Comparison of ENCODE assay signal across 22 cellular contexts in the genomic region with DNA sequence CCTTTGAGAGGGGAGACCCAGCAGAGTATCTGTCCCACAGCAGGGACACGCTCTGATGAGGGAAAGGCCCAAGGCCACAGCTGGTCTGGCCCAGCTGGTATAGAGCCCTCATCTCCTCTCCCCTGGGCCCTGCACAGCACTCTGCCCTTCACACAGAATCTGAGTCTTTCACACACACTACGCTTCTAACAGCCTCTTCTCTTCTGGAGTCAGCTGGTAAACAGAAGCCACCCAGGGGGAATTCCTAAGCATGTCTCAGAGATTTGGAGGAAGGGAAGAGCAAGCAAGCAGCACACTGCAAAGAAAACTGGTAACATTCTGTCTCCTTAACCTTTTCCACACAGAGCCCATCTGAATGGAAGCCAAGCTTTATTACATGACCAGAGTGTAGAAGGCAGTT.
DNase-seq lines count a peak whose midpoint lies in the region; ATAC-seq, FAIRE-seq and TF ChIP-seq lines count a peak whose summit lies in the region.
"Had no signal": no experiment of that assay in that cellular context is flagged by ENCODE, and none has a peak within 500 bp of the region (broad histone marks: within the 10 kb centered on the region; RNA-seq: fewer than 3 reads in every experiment).

No MANE protein-coding gene starts in this region.

- no peaks in the 10 kb centered on the region for H3K79me2 ChIP-seq in astrocyte (ENCODE audit: insufficient read depth, low read length)

- H3K4me1 ChIP-seq in astrocyte (ENCODE audit: insufficient read depth, low read length) = no peaks in the 10 kb centered on the region
- H3K4me1 ChIP-seq: A549, esophagus muscularis mucosa had no signal

- DNase-seq in activated naive CD8-positive, alpha-beta T cell treated with anti-CD3 and anti-CD28 coated beads, Interleukin-2, amount 50 U/mL, for 24 hours = no peak
- no peak for DNase-seq in activated naive CD8-positive, alpha-beta T cell treated with anti-CD3 and anti-CD28 coated beads for 36 hours
- peak; percentile 11 for DNase-seq in astrocyte (ENCODE audit: low read depth)
- no peak for DNase-seq in sciatic nerve (ENCODE audit: low spot score)
- no peak for DNase-seq in progenitor cell of endocrine pancreas (ENCODE audit: low spot score, unreplicated experiment)
- DNase-seq in NCI-H345 (lab: John Stamatoyannopoulos, UW) = no peak
- DNase-seq: activated CD4-positive, CD25-positive, alpha-beta regulatory T cell; activated gamma-delta T cell; DMS79; dorsolateral prefrontal cortex; heart right ventricle; islet precursor cell; NCI-H1105 had no signal

- no peak overlapping the region for H3K4me2 ChIP-seq in astrocyte (ENCODE audit: low read length)
- H3K4me2 ChIP-seq: A549 had no signal

- H3K4me1 Mint-ChIP-seq in activated naive CD8-positive, alpha-beta T cell treated with anti-CD3 and anti-CD28 coated beads, Interleukin-2, amount 50 U/mL, for 24 hours = no peaks in the 10 kb centered on the region
- H3K4me1 Mint-ChIP-seq in activated naive CD8-positive, alpha-beta T cell treated with anti-CD3 and anti-CD28 coated beads for 36 hours = no peaks in the 10 kb centered on the region
- H3K4me1 Mint-ChIP-seq in astrocyte (ENCODE audit: low read depth, unreplicated experiment) (peaks cover 13% of the 10 kb centered on the region), progenitor cell of endocrine pancreas (ENCODE audit: low read depth) (no peaks in the 10 kb centered on the region)
- H3K4me1 Mint-ChIP-seq: mesothelial cell of epicardium, neural crest cell had no signal

- TF ChIP-seq CTCF in astrocyte (IDR thresholded peaks at IDR 0.05; ENCODE audit: insufficient read depth, low read depth, low read length) (no peak), progenitor cell of endocrine pancreas (IDR thresholded peaks at IDR 0.05; ENCODE audit: unreplicated experiment) (no peak)

- H3K4me3 ChIP-seq in astrocyte (ENCODE audit: insufficient read depth, low read depth, low read length) = no peak overlapping the region
- H3K4me3 ChIP-seq: A549, dorsolateral prefrontal cortex, esophagus muscularis mucosa, heart right ventricle had no signal

- no peak for FAIRE-seq in astrocyte (lab: Jason Lieb, UNC)
- FAIRE-seq: A549, urothelium cell line had no signal

- H3K27me3 Mint-ChIP-seq in activated naive CD8-positive, alpha-beta T cell treated with anti-CD3 and anti-CD28 coated beads, Interleukin-2, amount 50 U/mL, for 24 hours = peaks cover 2% of the 10 kb centered on the region
- no peaks in the 10 kb centered on the region for H3K27me3 Mint-ChIP-seq in activated naive CD8-positive, alpha-beta T cell treated with anti-CD3 and anti-CD28 coated beads for 36 hours
- H3K27me3 Mint-ChIP-seq in astrocyte (ENCODE audit: low read depth, unreplicated experiment) = no peaks in the 10 kb centered on the region
- no peaks in the 10 kb centered on the region for H3K27me3 Mint-ChIP-seq in progenitor cell of endocrine pancreas
- H3K27me3 Mint-ChIP-seq: stimulated activated naive CD8-positive, alpha-beta T cell treated with anti-CD3 and anti-CD28 coated beads, Interleukin-15, Interleukin-2, amounts not matched to agents 100 ng/mL and 50 ng/mL, for 24 hours had no signal

- H3K36me3 ChIP-seq in astrocyte (ENCODE audit: insufficient read depth, low read length) = no peaks in the 10 kb centered on the region
- H3K36me3 ChIP-seq: esophagus muscularis mucosa, heart right ventricle had no signal

- H3K27ac Mint-ChIP-seq in activated naive CD8-positive, alpha-beta T cell treated with anti-CD3 and anti-CD28 coated beads, Interleukin-2, amount 50 U/mL, for 24 hours = no peak overlapping the region
- H3K27ac Mint-ChIP-seq in activated naive CD8-positive, alpha-beta T cell treated with anti-CD3 and anti-CD28 coated beads for 36 hours = no peak overlapping the region
- H3K27ac Mint-ChIP-seq in astrocyte (ENCODE audit: unreplicated experiment) (peak overlapping the region; percentile 48), progenitor cell of endocrine pancreas (no peak overlapping the region)
- H3K27ac Mint-ChIP-seq: mesothelial cell of epicardium; stimulated activated naive CD8-positive, alpha-beta T cell treated with anti-CD3 and anti-CD28 coated beads, Interleukin-15, Interleukin-2, amounts not matched to agents 100 ng/mL and 50 ng/mL, for 24 hours had no signal

- H3K27me3 ChIP-seq in astrocyte (ENCODE audit: insufficient read depth, low read length) = no peaks in the 10 kb centered on the region
- H3K27me3 ChIP-seq: dorsolateral prefrontal cortex, esophagus muscularis mucosa had no signal

- no peaks in the 10 kb centered on the region for H3K36me3 Mint-ChIP-seq in activated naive CD8-positive, alpha-beta T cell treated with anti-CD3 and anti-CD28 coated beads, Interleukin-2, amount 50 U/mL, for 24 hours (ENCODE audit: low read depth)
- H3K36me3 Mint-ChIP-seq in activated naive CD8-positive, alpha-beta T cell treated with anti-CD3 and anti-CD28 coated beads for 36 hours = no peaks in the 10 kb centered on the region
- peaks cover 5% of the 10 kb centered on the region for H3K36me3 Mint-ChIP-seq in astrocyte (ENCODE audit: low read depth, unreplicated experiment)
- peaks cover 14% of the 10 kb centered on the region for H3K36me3 Mint-ChIP-seq in progenitor cell of endocrine pancreas (ENCODE audit: insufficient read depth)
- H3K36me3 Mint-ChIP-seq: brain had no signal

- H3K27ac ChIP-seq in astrocyte (ENCODE audit: low read depth, low read length) = no peak overlapping the region
- H3K27ac ChIP-seq: A549, dorsolateral prefrontal cortex, esophagus muscularis mucosa had no signal

- no peaks in the 10 kb centered on the region for H3K9me3 ChIP-seq in astrocyte (ENCODE audit: insufficient read depth, low read depth, low read length)
- H3K9me3 ChIP-seq: A549, esophagus muscularis mucosa, heart right ventricle had no signal

- intact Hi-C loops in sciatic nerve (cut with DNase I) = no loop called here

- no peaks in the 10 kb centered on the region for H3K9me3 Mint-ChIP-seq in activated naive CD8-positive, alpha-beta T cell treated with anti-CD3 and anti-CD28 coated beads, Interleukin-2, amount 50 U/mL, for 24 hours
- no peaks in the 10 kb centered on the region for H3K9me3 Mint-ChIP-seq in activated naive CD8-positive, alpha-beta T cell treated with anti-CD3 and anti-CD28 coated beads for 36 hours
- H3K9me3 Mint-ChIP-seq in astrocyte (ENCODE audit: unreplicated experiment) (peaks cover 2% of the 10 kb centered on the region), progenitor cell of endocrine pancreas (ENCODE audit: low read depth) (no peaks in the 10 kb centered on the region)
- H3K9me3 Mint-ChIP-seq: brain; mesothelial cell of epicardium; neural crest cell; stimulated activated naive CD8-positive, alpha-beta T cell treated with anti-CD3 and anti-CD28 coated beads, Interleukin-15, Interleukin-2, amounts not matched to agents 100 ng/mL and 50 ng/mL, for 24 hours had no signal

- H2AFZ ChIP-seq in astrocyte (ENCODE audit: low read depth, low read length) = no peak overlapping the region

- no peak overlapping the region for H3K9ac ChIP-seq in astrocyte (ENCODE audit: low read length)

- no peaks in the 10 kb centered on the region for H4K20me1 ChIP-seq in astrocyte (ENCODE audit: insufficient read depth, low read length)

- peak; percentile 22 for ATAC-seq in activated naive CD8-positive, alpha-beta T cell treated with anti-CD3 and anti-CD28 coated beads, Interleukin-2, amount 50 U/mL, for 24 hours
- ATAC-seq in HG02610 (IDR thresholded peaks at IDR 0.05; ENCODE audit: unreplicated experiment) (peak; percentile 72), sciatic nerve (peak; percentile 39), GM19328 (IDR thresholded peaks at IDR 0.05; ENCODE audit: unreplicated experiment) (no peak)
- ATAC-seq: A549 had no signal

- H3K4me3 Mint-ChIP-seq in activated naive CD8-positive, alpha-beta T cell treated with anti-CD3 and anti-CD28 coated beads, Interleukin-2, amount 50 U/mL, for 24 hours = no peak overlapping the region
- H3K4me3 Mint-ChIP-seq in activated naive CD8-positive, alpha-beta T cell treated with anti-CD3 and anti-CD28 coated beads for 36 hours = no peak overlapping the region
- H3K4me3 Mint-ChIP-seq in astrocyte (ENCODE audit: unreplicated experiment) (no peak overlapping the region), progenitor cell of endocrine pancreas (ENCODE audit: low read depth) (no peak overlapping the region)
- H3K4me3 Mint-ChIP-seq: brain; mesothelial cell of epicardium; neural crest cell; stimulated activated naive CD8-positive, alpha-beta T cell treated with anti-CD3 and anti-CD28 coated beads, Interleukin-15, Interleukin-2, amounts not matched to agents 100 ng/mL and 50 ng/mL, for 24 hours had no signal
